Comparison of ENCODE assay signal across 1 cellular context in the genomic region with DNA sequence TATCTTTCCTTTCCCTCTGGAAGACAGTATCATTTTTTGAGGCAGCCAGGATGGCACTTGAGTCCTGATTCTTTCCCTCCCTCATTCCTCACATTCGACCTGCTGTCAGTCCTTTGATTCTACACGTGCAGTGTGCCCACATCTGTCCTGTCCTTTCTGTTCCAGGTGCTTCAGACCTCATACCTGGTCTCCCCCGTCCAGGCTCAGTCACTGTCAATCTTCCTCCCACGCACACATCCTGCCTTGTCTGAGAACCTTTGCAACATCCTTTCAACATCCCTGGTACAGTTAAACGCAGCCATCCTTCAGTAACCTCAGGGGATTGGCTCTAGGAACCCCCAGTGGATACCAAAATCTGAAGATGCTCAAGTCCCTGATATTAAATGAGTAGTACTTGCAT.
TF ChIP-seq lines count a peak whose summit lies in the region.

No MANE protein-coding gene starts in this region.

TF ChIP-seq in SK-N-SH, 30 proteins besides CTCF, POLR2A, EP300 and RAD21:
- TF ChIP-seq TAF1 (IDR thresholded peaks at IDR 0.05; ENCODE audit: borderline replicate concordance, low read depth, low read length) = no peak
- no peak for TF ChIP-seq RXRA (IDR thresholded peaks at IDR 0.05; ENCODE audit: borderline replicate concordance, low read depth)
- TF ChIP-seq POLR2AphosphoS5 (IDR thresholded peaks at IDR 0.05; ENCODE audit: low read depth, low read length) = no peak
- no peak for TF ChIP-seq EZH2phosphoT487 (IDR thresholded peaks at IDR 0.05; ENCODE audit: borderline replicate concordance, low read depth)
- TF ChIP-seq NFIC (IDR thresholded peaks at IDR 0.05; ENCODE audit: borderline replicate concordance) = no peak
- no peak for TF ChIP-seq TCF12 (IDR thresholded peaks at IDR 0.05)
- TF ChIP-seq MEF2A (IDR thresholded peaks at IDR 0.05; ENCODE audit: borderline replicate concordance, low read depth) = no peak
- TF ChIP-seq TEAD4 (IDR thresholded peaks at IDR 0.05; ENCODE audit: borderline replicate concordance, insufficient read depth) = no peak
- no peak for TF ChIP-seq RCOR1 (IDR thresholded peaks at IDR 0.05; ENCODE audit: low read length)
- TF ChIP-seq FOSL2 (IDR thresholded peaks at IDR 0.05; ENCODE audit: borderline replicate concordance, low read depth) = no peak
- no peak for TF ChIP-seq JUND (IDR thresholded peaks at IDR 0.05)
